ENCODE assay signal across 24 cellular contexts in the genomic region with DNA sequence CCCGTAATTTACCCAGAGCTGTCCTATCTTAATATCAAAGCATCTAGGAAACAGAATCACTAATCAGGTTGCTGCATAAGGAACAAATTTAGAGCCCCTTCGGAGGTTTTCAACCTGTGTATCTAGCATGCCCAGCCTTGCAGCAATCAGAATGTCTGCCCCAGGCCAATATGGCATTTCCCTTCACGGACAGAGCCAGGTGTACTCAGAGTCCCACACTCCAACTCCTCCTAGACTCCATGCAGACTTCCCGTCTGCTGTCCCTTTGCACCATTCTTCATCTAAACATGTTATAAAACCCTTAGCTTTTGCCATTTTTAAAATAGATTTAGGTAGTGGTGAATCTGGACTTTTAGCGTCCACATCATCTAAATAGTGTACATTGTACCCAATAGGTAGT.
"Had no signal": no experiment of that assay in that cellular context is flagged by ENCODE, and none has a peak within 500 bp of the region (broad histone marks: within the 10 kb centered on the region; RNA-seq: fewer than 3 reads in every experiment).

No MANE protein-coding gene starts in this region.

- H3K4me3 Mint-ChIP-seq: dendritic cell treated with granulocyte-macrophage colony-stimulating factor and Interleukin-4, amounts not matched to agents 40 ng/mL and 50 ng/mL, for 4 days; effector memory CD8-positive, alpha-beta T cell; endodermal cell had no signal

- H3K9me3 ChIP-seq: colonic mucosa, esophagus muscularis mucosa, esophagus squamous epithelium, gastrocnemius medialis, gastroesophageal sphincter, heart left ventricle, heart right ventricle had no signal

- H3K9me3 Mint-ChIP-seq: dendritic cell treated with granulocyte-macrophage colony-stimulating factor and Interleukin-4, amounts not matched to agents 40 ng/mL and 50 ng/mL, for 4 days; effector memory CD8-positive, alpha-beta T cell; endodermal cell had no signal

- H3K27ac ChIP-seq: colonic mucosa, coronary artery, epithelial cell of prostate, esophagus muscularis mucosa, esophagus squamous epithelium, foreskin keratinocyte, gastrocnemius medialis, gastroesophageal sphincter, heart left ventricle, heart right ventricle had no signal

- H3K27ac Mint-ChIP-seq: dendritic cell treated with granulocyte-macrophage colony-stimulating factor and Interleukin-4, amounts not matched to agents 40 ng/mL and 50 ng/mL, for 4 days; effector memory CD8-positive, alpha-beta T cell; endodermal cell had no signal

- H3K4me1 ChIP-seq: colonic mucosa, foreskin keratinocyte had no signal

- H3K36me3 ChIP-seq: colonic mucosa, esophagus muscularis mucosa, esophagus squamous epithelium, gastrocnemius medialis, gastroesophageal sphincter, heart left ventricle, heart right ventricle had no signal

- H3K4me3 ChIP-seq: colonic mucosa, coronary artery, dorsolateral prefrontal cortex, esophagus muscularis mucosa, esophagus squamous epithelium, gastrocnemius medialis, gastroesophageal sphincter, heart left ventricle, heart right ventricle had no signal

- DNase-seq: colonic mucosa; cortex of kidney; dermis blood vessel endothelial cell; dorsolateral prefrontal cortex; effector CD4-positive, alpha-beta T cell; effector CD8-positive, alpha-beta T cell; effector memory CD4-positive, alpha-beta T cell; effector memory CD8-positive, alpha-beta T cell; endodermal cell; erythroblast; esophagus squamous epithelium; foreskin fibroblast; foreskin keratinocyte; foreskin melanocyte; gastrocnemius medialis; glutamatergic neuron; head of caudate nucleus; heart left ventricle; heart right ventricle had no signal

- H3K27me3 ChIP-seq: colonic mucosa, dorsolateral prefrontal cortex, esophagus muscularis mucosa, esophagus squamous epithelium, foreskin keratinocyte, gastrocnemius medialis, gastroesophageal sphincter, heart left ventricle, heart right ventricle had no signal

- H3K27me3 Mint-ChIP-seq: effector memory CD8-positive, alpha-beta T cell had no signal
